ENCODE assay signal across 2 cellular contexts in the genomic region with DNA sequence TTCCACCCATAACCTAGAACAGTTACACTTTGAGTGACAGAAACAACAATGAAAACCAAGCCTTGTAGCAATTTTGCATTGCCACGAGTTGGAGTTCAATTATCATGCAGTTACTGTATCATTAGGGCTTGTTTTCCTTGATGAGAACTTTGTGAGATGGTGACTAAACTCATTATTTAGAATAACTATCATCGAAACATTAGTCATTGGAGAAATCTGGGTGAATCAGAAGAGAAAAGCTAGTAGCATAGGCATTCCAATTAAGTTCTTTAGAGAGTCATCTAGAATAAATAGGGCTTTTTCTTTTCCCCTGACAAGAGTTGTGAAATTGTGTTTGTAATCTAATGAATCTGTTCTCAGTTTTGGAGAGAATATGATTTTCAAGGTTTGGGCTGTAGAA.
TF ChIP-seq lines count a peak whose summit lies in the region.

No MANE protein-coding gene starts in this region.

TF ChIP-seq in SK-N-SH, 30 proteins besides CTCF, POLR2A, EP300 and RAD21 (continued from another document):
- TF ChIP-seq GATA2 (CRISPR knock-in tag; IDR thresholded peaks at IDR 0.05) = no peak
- TF ChIP-seq, protein P1, sequence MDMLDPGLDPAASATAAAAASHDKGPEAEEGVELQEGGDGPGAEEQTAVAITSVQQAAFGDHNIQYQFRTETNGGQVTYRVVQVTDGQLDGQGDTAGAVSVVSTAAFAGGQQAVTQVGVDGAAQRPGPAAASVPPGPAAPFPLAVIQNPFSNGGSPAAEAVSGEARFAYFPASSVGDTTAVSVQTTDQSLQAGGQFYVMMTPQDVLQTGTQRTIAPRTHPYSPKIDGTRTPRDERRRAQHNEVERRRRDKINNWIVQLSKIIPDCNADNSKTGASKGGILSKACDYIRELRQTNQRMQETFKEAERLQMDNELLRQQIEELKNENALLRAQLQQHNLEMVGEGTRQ (IDR thresholded peaks at IDR 0.05; ENCODE audit: borderline replicate concordance, low read depth, low read length) = no peak
- no peak for TF ChIP-seq GABPA (IDR thresholded peaks at IDR 0.05; ENCODE audit: low read depth)
- no peak for TF ChIP-seq POLR2AphosphoS5 (IDR thresholded peaks at IDR 0.05; ENCODE audit: low read depth, low read length)
- TF ChIP-seq MXI1 (IDR thresholded peaks at IDR 0.05; ENCODE audit: low read depth, low read length) = no peak
- no peak for TF ChIP-seq TAF1 (IDR thresholded peaks at IDR 0.05; ENCODE audit: borderline replicate concordance, low read depth, low read length)

TF ChIP-seq in SK-N-SH treated with all-trans-retinoic acid at 6 μM for 48 hours, 23 proteins besides CTCF, POLR2A, EP300 and RAD21 (continued from another document):
- TF ChIP-seq, protein P2, sequence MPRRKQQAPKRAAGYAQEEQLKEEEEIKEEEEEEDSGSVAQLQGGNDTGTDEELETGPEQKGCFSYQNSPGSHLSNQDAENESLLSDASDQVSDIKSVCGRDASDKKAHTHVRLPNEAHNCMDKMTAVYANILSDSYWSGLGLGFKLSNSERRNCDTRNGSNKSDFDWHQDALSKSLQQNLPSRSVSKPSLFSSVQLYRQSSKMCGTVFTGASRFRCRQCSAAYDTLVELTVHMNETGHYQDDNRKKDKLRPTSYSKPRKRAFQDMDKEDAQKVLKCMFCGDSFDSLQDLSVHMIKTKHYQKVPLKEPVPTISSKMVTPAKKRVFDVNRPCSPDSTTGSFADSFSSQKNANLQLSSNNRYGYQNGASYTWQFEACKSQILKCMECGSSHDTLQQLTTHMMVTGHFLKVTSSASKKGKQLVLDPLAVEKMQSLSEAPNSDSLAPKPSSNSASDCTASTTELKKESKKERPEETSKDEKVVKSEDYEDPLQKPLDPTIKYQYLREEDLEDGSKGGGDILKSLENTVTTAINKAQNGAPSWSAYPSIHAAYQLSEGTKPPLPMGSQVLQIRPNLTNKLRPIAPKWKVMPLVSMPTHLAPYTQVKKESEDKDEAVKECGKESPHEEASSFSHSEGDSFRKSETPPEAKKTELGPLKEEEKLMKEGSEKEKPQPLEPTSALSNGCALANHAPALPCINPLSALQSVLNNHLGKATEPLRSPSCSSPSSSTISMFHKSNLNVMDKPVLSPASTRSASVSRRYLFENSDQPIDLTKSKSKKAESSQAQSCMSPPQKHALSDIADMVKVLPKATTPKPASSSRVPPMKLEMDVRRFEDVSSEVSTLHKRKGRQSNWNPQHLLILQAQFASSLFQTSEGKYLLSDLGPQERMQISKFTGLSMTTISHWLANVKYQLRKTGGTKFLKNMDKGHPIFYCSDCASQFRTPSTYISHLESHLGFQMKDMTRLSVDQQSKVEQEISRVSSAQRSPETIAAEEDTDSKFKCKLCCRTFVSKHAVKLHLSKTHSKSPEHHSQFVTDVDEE (CRISPR knock-in tag; IDR thresholded peaks at IDR 0.05) = no peak
- TF ChIP-seq TCF4 (CRISPR knock-in tag; IDR thresholded peaks at IDR 0.05; ENCODE audit: borderline replicate concordance) = no peak
- TF ChIP-seq, protein P3, sequence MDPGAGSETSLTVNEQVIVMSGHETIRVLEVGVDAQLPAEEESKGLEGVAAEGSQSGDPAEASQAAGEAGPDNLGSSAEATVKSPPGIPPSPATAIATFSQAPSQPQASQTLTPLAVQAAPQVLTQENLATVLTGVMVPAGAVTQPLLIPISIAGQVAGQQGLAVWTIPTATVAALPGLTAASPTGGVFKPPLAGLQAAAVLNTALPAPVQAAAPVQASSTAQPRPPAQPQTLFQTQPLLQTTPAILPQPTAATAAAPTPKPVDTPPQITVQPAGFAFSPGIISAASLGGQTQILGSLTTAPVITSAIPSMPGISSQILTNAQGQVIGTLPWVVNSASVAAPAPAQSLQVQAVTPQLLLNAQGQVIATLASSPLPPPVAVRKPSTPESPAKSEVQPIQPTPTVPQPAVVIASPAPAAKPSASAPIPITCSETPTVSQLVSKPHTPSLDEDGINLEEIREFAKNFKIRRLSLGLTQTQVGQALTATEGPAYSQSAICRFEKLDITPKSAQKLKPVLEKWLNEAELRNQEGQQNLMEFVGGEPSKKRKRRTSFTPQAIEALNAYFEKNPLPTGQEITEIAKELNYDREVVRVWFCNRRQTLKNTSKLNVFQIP (CRISPR knock-in tag; IDR thresholded peaks at IDR 0.05; ENCODE audit: borderline replicate concordance, low read depth) = no peak
- no peak for TF ChIP-seq ZFP3 (CRISPR knock-in tag; IDR thresholded peaks at IDR 0.05)
- TF ChIP-seq, protein P4, sequence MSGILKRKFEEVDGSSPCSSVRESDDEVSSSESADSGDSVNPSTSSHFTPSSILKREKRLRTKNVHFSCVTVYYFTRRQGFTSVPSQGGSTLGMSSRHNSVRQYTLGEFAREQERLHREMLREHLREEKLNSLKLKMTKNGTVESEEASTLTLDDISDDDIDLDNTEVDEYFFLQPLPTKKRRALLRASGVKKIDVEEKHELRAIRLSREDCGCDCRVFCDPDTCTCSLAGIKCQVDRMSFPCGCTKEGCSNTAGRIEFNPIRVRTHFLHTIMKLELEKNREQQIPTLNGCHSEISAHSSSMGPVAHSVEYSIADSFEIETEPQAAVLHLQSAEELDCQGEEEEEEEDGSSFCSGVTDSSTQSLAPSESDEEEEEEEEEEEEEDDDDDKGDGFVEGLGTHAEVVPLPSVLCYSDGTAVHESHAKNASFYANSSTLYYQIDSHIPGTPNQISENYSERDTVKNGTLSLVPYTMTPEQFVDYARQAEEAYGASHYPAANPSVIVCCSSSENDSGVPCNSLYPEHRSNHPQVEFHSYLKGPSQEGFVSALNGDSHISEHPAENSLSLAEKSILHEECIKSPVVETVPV (CRISPR knock-in tag; IDR thresholded peaks at IDR 0.05) = no peak
TF ChIP-seq in SK-N-SH treated with all-trans-retinoic acid at 6 μM for 48 hours: peak in this region for 0.
